In genomic region chr16:1781254-1781653, GRCh38 we compare ENCODE assay signal across 8 cellular contexts. TPM values are rescaled to one million over a fixed set of nuclear protein-coding genes. Genes with fewer than 3 reads are reported as not detected.
DNase-seq lines count a peak whose midpoint lies in the region; ATAC-seq and TF ChIP-seq lines count a peak whose summit lies in the region.

No MANE protein-coding gene starts in this region.

- H3K36me3 ChIP-seq in HUES64 (ENCODE audit: insufficient read depth, low read length) (peaks cover 34% of the 10 kb centered on the region), ascending aorta (peaks cover 38 to 46% of the 10 kb centered on the region in 2 donors), stomach (peaks cover 28 to 62% (median 61%) of the 10 kb centered on the region in 4 donors)

- TF ChIP-seq CTCF in ascending aorta (IDR thresholded peaks at IDR 0.05) (no peak), stomach (IDR thresholded peaks at IDR 0.05) (no peak)

- H3K9ac ChIP-seq in HUES64 (ENCODE audit: low read depth, low read length) = peak overlapping the region; percentile 85

- H3K27me3 ChIP-seq in HUES64 (ENCODE audit: insufficient read depth, low read length) (no peaks in the 10 kb centered on the region), ascending aorta (no peaks in the 10 kb centered on the region), stomach (no peaks in the 10 kb centered on the region)

- H3K4me3 ChIP-seq in HUES64 (ENCODE audit: low read length) (peak overlapping the region; percentile 98), ascending aorta (peak overlapping the region; percentile 84 to 99), stomach (peak overlapping the region; percentile 90 to 98 (median 94))

- no peaks in the 10 kb centered on the region for H3K9me3 Mint-ChIP-seq in immature natural killer cell

- peaks cover 7 to 12% (median 10%) of the 10 kb centered on the region in 3 donors for H3K27me3 Mint-ChIP-seq in immature natural killer cell (ENCODE audit: low read depth in 3 of 3)

- H3K4me3 Mint-ChIP-seq in immature natural killer cell = peak overlapping the region; percentile 84 to 92 (median 85)

- H3K27ac ChIP-seq in HUES64 (ENCODE audit: low read depth, low read length) (no peak overlapping the region), ascending aorta (peak overlapping the region; percentile 77 to 83), stomach (peak overlapping the region in 4 of 5 donors; percentile 81 to 92 (median 88))

- no peak for TF ChIP-seq POLR2A in stomach (IDR thresholded peaks at IDR 0.05)

- intact Hi-C loops in ascending aorta (cut with DNase I) (loop anchor here (5.0 kb wide), 1 partner anchor 169 kb away; the partner anchor contains the start of genes CRAMP1 and IFT140), stomach (cut with DNase I; ENCODE audit: low total_unique reads) (no loop called here)

- H3K36me3 Mint-ChIP-seq in immature natural killer cell = no peaks in the 10 kb centered on the region

- WGBS in HUES64 = 86% methylated on average over 20 of the region's 20 CpGs
- 41 to 68% (median 58%) methylated on average over 10 to 20 of the region's 20 CpGs for WGBS in stomach, 5 donors

- H3K27ac Mint-ChIP-seq in immature natural killer cell = peak overlapping the region; percentile 78 to 94 (median 84)

- no peak for ATAC-seq in HG02763 (IDR thresholded peaks at IDR 0.05; ENCODE audit: unreplicated experiment)

- H3K4me1 Mint-ChIP-seq in immature natural killer cell = peaks cover 25 to 30% of the 10 kb centered on the region in 2 donors

- no peak for DNase-seq in ascending aorta (ENCODE audit: low spot score in 2 of 2)
- DNase-seq in immature natural killer cell = no peak
- no peak for DNase-seq in stomach
- DNase-seq in SKM-1 treated with dmso at 0.1 percent for 144 hours (lab: John Stamatoyannopoulos, UW; ENCODE audit: unreplicated experiment) = no peak
- DNase-seq in NCI-H774 (lab: John Stamatoyannopoulos, UW) = no peak
- DNase-seq in NK-92 (lab: John Stamatoyannopoulos, UW; ENCODE audit: unreplicated experiment) = no peak

- no peaks in the 10 kb centered on the region for H3K9me3 ChIP-seq in HUES64 (ENCODE audit: insufficient read depth, low read depth, low read length)
- no peaks in the 10 kb centered on the region for H3K9me3 ChIP-seq in ascending aorta
- H3K9me3 ChIP-seq in stomach = no peaks in the 10 kb centered on the region

- H3K4me1 ChIP-seq in HUES64 (ENCODE audit: insufficient read depth, low read length) (no peaks in the 10 kb centered on the region; the same call in 1 of the 2 replicates), ascending aorta (peaks cover 11 to 26% of the 10 kb centered on the region in 2 donors), stomach (peaks cover 40 to 71% (median 62%) of the 10 kb centered on the region in 4 donors)

- no peak for TF ChIP-seq EP300 in stomach (IDR thresholded peaks at IDR 0.05)

RNA-seq across cellular contexts. Expression of gene SPSB3, which starts 1.1 kb away (rescaled TPM):
- 19.3 TPM for polyA plus RNA-seq in HUES64 (2013, experiment 1 of 2)
- 19.5 TPM for polyA plus RNA-seq in HUES64 (2013, experiment 2 of 2)
- total RNA-seq in ascending aorta = 159 TPM
- polyA plus RNA-seq in immature natural killer cell = 10 to 100 TPM; 68.3 to 80.4 (median 77.6) TPM
- total RNA-seq in stomach = 100 to 1,000 TPM in 1 of 5 donors, 10 to 100 TPM in 4; 22.2 to 186 (median 70.9) TPM
- 100 to 1,000 TPM in 1 of 3 donors, 10 to 100 TPM in 2; 54.2 to 111 (median 83.6) TPM for polyA plus RNA-seq in stomach

RNA-seq across cellular contexts. Expression of gene NUBP2, which starts 1.5 kb away (rescaled TPM):
- 49.1 TPM for polyA plus RNA-seq in HUES64 (2013, experiment 1 of 2)
- polyA plus RNA-seq in HUES64 (2013, experiment 2 of 2) = 49.4 TPM
- 182 TPM for total RNA-seq in ascending aorta
- 100 to 1,000 TPM; 106 to 151 (median 127) TPM for polyA plus RNA-seq in immature natural killer cell
- total RNA-seq in stomach = 100 to 1,000 TPM in 1 of 5 donors, 10 to 100 TPM in 4; 14.7 to 171 (median 54.8) TPM
- 10 to 100 TPM; 60.6 to 86.0 (median 74.7) TPM for polyA plus RNA-seq in stomach

RNA-seq across cellular contexts. Expression of gene MRPS34, which starts 8.3 kb away (rescaled TPM):
- polyA plus RNA-seq in HUES64 (2013, experiment 1 of 2) = 156 TPM
- 160 TPM for polyA plus RNA-seq in HUES64 (2013, experiment 2 of 2)
- total RNA-seq in ascending aorta = 170 TPM
- 100 to 1,000 TPM; 111 to 139 (median 139) TPM for polyA plus RNA-seq in immature natural killer cell
- 100 to 1,000 TPM in 1 of 5 donors, 10 to 100 TPM in 4; 21.1 to 204 (median 64.7) TPM for total RNA-seq in stomach
- 100 to 1,000 TPM; 120 to 155 (median 126) TPM for polyA plus RNA-seq in stomach

RNA-seq across cellular contexts. Expression of gene EME2, which starts 8.6 kb away (rescaled TPM):
- polyA plus RNA-seq in HUES64 (2013, experiment 1 of 2) = 10.4 TPM
- polyA plus RNA-seq in HUES64 (2013, experiment 2 of 2) = 7.4 TPM
- total RNA-seq in ascending aorta = 25.3 TPM
- polyA plus RNA-seq in immature natural killer cell = 1 to 10 TPM in 2 of 3 donors, under 1 TPM in 1; 0.79 to 2.2 (median 1.0) TPM
- 10 to 100 TPM in 4 of 5 donors, 1 to 10 TPM in 1; 8.8 to 94.1 (median 34.4) TPM for total RNA-seq in stomach
- 1 to 10 TPM; 2.6 to 7.9 (median 6.9) TPM for polyA plus RNA-seq in stomach

RNA-seq across cellular contexts. Expression of gene NME3, which starts 9.9 kb away (rescaled TPM):
- 44.1 TPM for polyA plus RNA-seq in HUES64 (2013, experiment 1 of 2)
- 38.9 TPM for polyA plus RNA-seq in HUES64 (2013, experiment 2 of 2)
- total RNA-seq in ascending aorta = 326 TPM
- polyA plus RNA-seq in immature natural killer cell = 10 to 100 TPM; 49.4 to 96.9 (median 82.4) TPM
- 100 to 1,000 TPM in 2 of 5 donors, 10 to 100 TPM in 3; 18.7 to 420 (median 52.1) TPM for total RNA-seq in stomach
- polyA plus RNA-seq in stomach = 100 to 1,000 TPM; 116 to 194 (median 135) TPM
